In the genomic region with DNA sequence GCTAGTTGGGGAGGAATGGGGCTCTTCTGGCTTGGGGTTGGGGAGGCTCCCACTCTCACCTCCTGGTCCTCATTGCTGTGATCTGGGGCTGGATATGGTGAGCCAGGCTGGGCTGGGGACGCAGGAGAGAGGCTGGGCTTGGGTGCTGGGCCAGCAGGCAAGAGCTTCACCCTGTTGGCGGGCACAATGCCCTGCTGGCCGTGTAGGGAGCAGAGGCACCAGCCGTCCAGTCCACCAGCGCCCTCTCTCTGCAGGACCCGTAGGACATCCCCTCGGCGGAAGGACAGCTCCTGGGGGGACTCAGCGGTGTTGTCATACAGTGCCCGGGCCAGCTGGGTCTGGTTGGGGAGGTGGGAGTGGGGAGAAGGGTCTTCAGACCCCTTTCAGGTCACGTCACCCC, we compare ENCODE assay signal across 2 cellular contexts.
TF ChIP-seq lines count a peak whose summit lies in the region.

No MANE protein-coding gene starts in this region.

TF ChIP-seq in SK-N-SH, 30 proteins besides CTCF, POLR2A, EP300 and RAD21 (continued from another document):
- TF ChIP-seq TEAD4 (IDR thresholded peaks at IDR 0.05; ENCODE audit: borderline replicate concordance, insufficient read depth) = no peak
- TF ChIP-seq, protein P1, sequence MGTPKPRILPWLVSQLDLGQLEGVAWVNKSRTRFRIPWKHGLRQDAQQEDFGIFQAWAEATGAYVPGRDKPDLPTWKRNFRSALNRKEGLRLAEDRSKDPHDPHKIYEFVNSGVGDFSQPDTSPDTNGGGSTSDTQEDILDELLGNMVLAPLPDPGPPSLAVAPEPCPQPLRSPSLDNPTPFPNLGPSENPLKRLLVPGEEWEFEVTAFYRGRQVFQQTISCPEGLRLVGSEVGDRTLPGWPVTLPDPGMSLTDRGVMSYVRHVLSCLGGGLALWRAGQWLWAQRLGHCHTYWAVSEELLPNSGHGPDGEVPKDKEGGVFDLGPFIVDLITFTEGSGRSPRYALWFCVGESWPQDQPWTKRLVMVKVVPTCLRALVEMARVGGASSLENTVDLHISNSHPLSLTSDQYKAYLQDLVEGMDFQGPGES (IDR thresholded peaks at IDR 0.05; ENCODE audit: low read depth, low read length) = no peak
- TF ChIP-seq, protein P2, sequence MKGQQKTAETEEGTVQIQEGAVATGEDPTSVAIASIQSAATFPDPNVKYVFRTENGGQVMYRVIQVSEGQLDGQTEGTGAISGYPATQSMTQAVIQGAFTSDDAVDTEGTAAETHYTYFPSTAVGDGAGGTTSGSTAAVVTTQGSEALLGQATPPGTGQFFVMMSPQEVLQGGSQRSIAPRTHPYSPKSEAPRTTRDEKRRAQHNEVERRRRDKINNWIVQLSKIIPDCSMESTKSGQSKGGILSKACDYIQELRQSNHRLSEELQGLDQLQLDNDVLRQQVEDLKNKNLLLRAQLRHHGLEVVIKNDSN (IDR thresholded peaks at IDR 0.05; ENCODE audit: borderline replicate concordance, low read depth) = no peak
- no peak for TF ChIP-seq TCF12 (IDR thresholded peaks at IDR 0.05)
- TF ChIP-seq RFX5 (IDR thresholded peaks at IDR 0.05; ENCODE audit: low read length) = no peak
- TF ChIP-seq, protein P3, sequence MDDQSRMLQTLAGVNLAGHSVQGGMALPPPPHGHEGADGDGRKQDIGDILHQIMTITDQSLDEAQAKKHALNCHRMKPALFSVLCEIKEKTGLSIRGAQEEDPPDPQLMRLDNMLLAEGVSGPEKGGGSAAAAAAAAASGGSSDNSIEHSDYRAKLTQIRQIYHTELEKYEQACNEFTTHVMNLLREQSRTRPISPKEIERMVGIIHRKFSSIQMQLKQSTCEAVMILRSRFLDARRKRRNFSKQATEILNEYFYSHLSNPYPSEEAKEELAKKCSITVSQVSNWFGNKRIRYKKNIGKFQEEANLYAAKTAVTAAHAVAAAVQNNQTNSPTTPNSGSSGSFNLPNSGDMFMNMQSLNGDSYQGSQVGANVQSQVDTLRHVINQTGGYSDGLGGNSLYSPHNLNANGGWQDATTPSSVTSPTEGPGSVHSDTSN (IDR thresholded peaks at IDR 0.05) = no peak
- TF ChIP-seq FOXJ3 (CRISPR knock-in tag; IDR thresholded peaks at IDR 0.05) = no peak
- TF ChIP-seq, protein P4, sequence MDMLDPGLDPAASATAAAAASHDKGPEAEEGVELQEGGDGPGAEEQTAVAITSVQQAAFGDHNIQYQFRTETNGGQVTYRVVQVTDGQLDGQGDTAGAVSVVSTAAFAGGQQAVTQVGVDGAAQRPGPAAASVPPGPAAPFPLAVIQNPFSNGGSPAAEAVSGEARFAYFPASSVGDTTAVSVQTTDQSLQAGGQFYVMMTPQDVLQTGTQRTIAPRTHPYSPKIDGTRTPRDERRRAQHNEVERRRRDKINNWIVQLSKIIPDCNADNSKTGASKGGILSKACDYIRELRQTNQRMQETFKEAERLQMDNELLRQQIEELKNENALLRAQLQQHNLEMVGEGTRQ (IDR thresholded peaks at IDR 0.05; ENCODE audit: borderline replicate concordance, low read depth, low read length) = no peak

TF ChIP-seq in SK-N-SH treated with all-trans-retinoic acid at 6 μM for 48 hours, 23 proteins besides CTCF, POLR2A, EP300 and RAD21 (continued from another document):
- TF ChIP-seq ISL1 (CRISPR knock-in tag; IDR thresholded peaks at IDR 0.05) (no peak), BACH2 (CRISPR knock-in tag; IDR thresholded peaks at IDR 0.05; ENCODE audit: borderline replicate concordance) (no peak), PPARA (CRISPR knock-in tag; IDR thresholded peaks at IDR 0.05; ENCODE audit: borderline replicate concordance) (no peak)
TF ChIP-seq in SK-N-SH treated with all-trans-retinoic acid at 6 μM for 48 hours: peak in this region for 0.
